Comparison of ENCODE assay signal across 1 cellular context in genomic region chr10:132135398-132135872, GRCh38.
TF ChIP-seq lines count a peak whose summit lies in the region.

No MANE protein-coding gene starts in this region.

TF ChIP-seq in WTC11, 78 proteins besides CTCF, POLR2A, EP300 and RAD21 (continued from another document):
- TF ChIP-seq ZNF512 (CRISPR knock-in tag; IDR thresholded peaks at IDR 0.05; ENCODE audit: borderline replicate concordance): no peak
